Comparison of ENCODE assay signal across 9 cellular contexts in the genomic region with DNA sequence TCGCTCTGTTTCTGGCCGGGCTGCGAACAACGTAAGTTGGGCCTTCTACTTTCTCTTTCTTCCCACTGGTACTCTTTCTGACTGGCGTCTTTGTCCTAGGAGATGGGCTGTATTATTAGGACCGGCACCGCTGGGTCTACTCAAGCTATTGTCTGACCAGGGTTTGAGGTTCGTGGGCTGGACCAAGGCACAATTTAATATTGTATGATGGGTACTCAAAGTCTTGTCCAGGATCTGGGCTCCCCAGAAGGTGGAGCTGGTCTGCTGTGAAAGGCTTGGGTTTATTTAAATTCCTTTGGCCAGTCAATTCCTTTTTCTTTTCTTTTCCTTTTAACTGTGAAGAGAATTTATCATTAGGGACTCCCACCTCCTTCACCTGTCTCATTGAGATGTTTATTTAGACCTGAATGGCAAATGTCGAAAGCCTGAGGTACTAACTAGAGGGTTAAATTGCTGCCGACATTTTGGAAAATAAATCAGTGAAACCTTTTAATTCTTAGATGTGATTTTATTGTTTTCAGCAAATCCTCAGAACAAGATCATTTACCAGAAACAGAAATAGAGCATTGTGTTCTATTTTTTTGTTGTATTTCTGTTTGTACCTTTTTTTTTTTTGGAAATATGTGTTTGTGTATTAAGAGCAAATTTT. TPM values are rescaled to one million over a fixed set of nuclear protein-coding genes. Genes with fewer than 3 reads are reported as not detected.
DNase-seq lines count a peak whose midpoint lies in the region; ATAC-seq and TF ChIP-seq lines count a peak whose summit lies in the region.
"Had no signal": no experiment of that assay in that cellular context is flagged by ENCODE, and none has a peak within 500 bp of the region (broad histone marks: within the 10 kb centered on the region; RNA-seq: fewer than 3 reads in every experiment).

No MANE protein-coding gene starts in this region.

- H3K9me3 ChIP-seq in iPS DF 6.9 (ENCODE audit: control insufficient read depth, insufficient read depth, low read length), result no peaks in the 10 kb centered on the region
- no peaks in the 10 kb centered on the region for H3K9me3 ChIP-seq in gastrocnemius medialis

- TF ChIP-seq CTCF in astrocyte of the spinal cord (IDR thresholded peaks at IDR 0.05; ENCODE audit: low read depth, low read length), result peak; percentile 75
- TF ChIP-seq CTCF in gastrocnemius medialis (IDR thresholded peaks at IDR 0.05 in 4 of 5, conservative IDR thresholded peaks at IDR 0.05 in 1 of 5), result peak in 2 of 5 experiments; percentile 39 to 49

- no peaks in the 10 kb centered on the region for H3K4me1 ChIP-seq in iPS DF 6.9 (ENCODE audit: control insufficient read depth, insufficient read depth, low read length)
- H3K4me1 ChIP-seq in gastrocnemius medialis, result peaks cover 6 to 17% of the 10 kb centered on the region in 2 donors
- H3K4me1 ChIP-seq: BLaER1 had no signal

- peak; percentile 36 to 42 for ATAC-seq in gastrocnemius medialis
- ATAC-seq in HG02884 (IDR thresholded peaks at IDR 0.05; ENCODE audit: unreplicated experiment), result no peak

- in situ Hi-C loops in astrocyte of the spinal cord (cut with HindIII; ENCODE audit: low sequenced_read_pairs) (no loop called here), gastrocnemius medialis (cut with MboI; ENCODE audit: low sequenced_read_pairs in 4 of 4) (no loop called here)

- H3K27ac ChIP-seq in iPS DF 6.9 (ENCODE audit: low read length) (no peak overlapping the region), gastrocnemius medialis (peak overlapping the region; percentile 64 to 72 (median 67))
- H3K27ac ChIP-seq: BLaER1 had no signal

- no CpG with 5 or more reads among the region's 10 CpGs for WGBS in iPS DF 6.9 (ENCODE audit: insufficient coverage, insufficient read length)

- peak overlapping the region; percentile 92 for H3K4me3 ChIP-seq in H7 (ENCODE audit: insufficient read depth, low read depth, low read length)
- H3K4me3 ChIP-seq in astrocyte of the spinal cord (ENCODE audit: low read depth, low read length), result peak overlapping the region; percentile 60
- peak overlapping the region; percentile 66; the same call in 1 of the 2 replicates for H3K4me3 ChIP-seq in iPS DF 6.9 (ENCODE audit: low read length)
- peak overlapping the region; percentile 72 to 88 (median 84) for H3K4me3 ChIP-seq in gastrocnemius medialis
- H3K4me3 ChIP-seq: BLaER1 had no signal

- H3K36me3 ChIP-seq in H7 (replicated peaks; ENCODE audit: control insufficient read depth, insufficient read depth, low read length) (no peaks in the 10 kb centered on the region), iPS DF 6.9 (ENCODE audit: control insufficient read depth, insufficient read depth, low read length) (no peaks in the 10 kb centered on the region; the same call in 1 of the 2 replicates), gastrocnemius medialis (no peaks in the 10 kb centered on the region)
- H3K36me3 ChIP-seq: BLaER1 had no signal

- no peak for TF ChIP-seq POLR2A in gastrocnemius medialis (IDR thresholded peaks at IDR 0.05)

- intact Hi-C loops in gastrocnemius medialis (cut with DNase I; ENCODE audit: low total_unique reads), result loop anchor here (5.0 to 10.0 kb wide), 3 partner anchors 66 to 552 kb away; no protein-coding TSS in a partner anchor

- H3K27me3 ChIP-seq in H7 (ENCODE audit: control insufficient read depth, insufficient read depth, low read length) (no peaks in the 10 kb centered on the region), iPS DF 6.9 (ENCODE audit: control insufficient read depth, insufficient read depth, low read length) (no peaks in the 10 kb centered on the region), gastrocnemius medialis (no peaks in the 10 kb centered on the region)
- H3K27me3 ChIP-seq: BLaER1 had no signal

- peak; percentile 57 for DNase-seq in DMS 273 (lab: John Stamatoyannopoulos, UW; ENCODE audit: unreplicated experiment)
- no peak for DNase-seq in DMS 273 treated with DMSO at 0.1 percent for 48 hours (lab: John Stamatoyannopoulos, UW)
- no peak for DNase-seq in H7
- peak; percentile 69 for DNase-seq in NCI-H146 (lab: John Stamatoyannopoulos, UW)
- DNase-seq in astrocyte of the spinal cord (ENCODE audit: low read depth, low spot score), result peak; percentile 79
- no peak for DNase-seq in iPS DF 6.9 (ENCODE audit: low read depth, low spot score)
- no peak for DNase-seq in gastrocnemius medialis

RNA-seq across cellular contexts. Expression of a gene that starts 0.4 kb away (rescaled TPM):
- total RNA-seq in H7 (2014; rRNA removed; shearing (Covaris generic)), result 3.9 and 5.6 TPM in 2 replicates
- total RNA-seq in gastrocnemius medialis, result 1 to 10 TPM in 3 of 4 donors, under 1 TPM in 1; 0.51 to 5.0 (median 2.8) TPM

RNA-seq across cellular contexts. Expression of a gene that starts 0.8 kb away (rescaled TPM):
- total RNA-seq in H7 (2014; rRNA removed; shearing (Covaris generic)), result 3.5 and 4.8 TPM in 2 replicates
- 1 to 10 TPM in 2 of 4 donors, under 1 TPM in 2; 0.46 to 2.3 (median 1.1) TPM for total RNA-seq in gastrocnemius medialis

RNA-seq across cellular contexts. Expression of a gene that starts 39.1 kb away (rescaled TPM):
- total RNA-seq in H7 (2014; rRNA removed; shearing (Covaris generic)), result 22.9 and 25.1 TPM in 2 replicates
- 10 to 100 TPM; 10.0 to 20.6 (median 13.9) TPM for total RNA-seq in gastrocnemius medialis

Comparison
In these comparisons a context has a peak if more than half of its experiments do, and no peak if none do; other contexts are left out.
1. DNase-seq: peak in DMS 273 (single experiment), NCI-H146 (single experiment) and astrocyte of the spinal cord (single experiment); none in DMS 273 treated with DMSO at 0.1 percent for 48 hours (single experiment), H7 (single experiment), iPS DF 6.9 (single experiment) and gastrocnemius medialis (0 of 2).
2. Peak in every context shown above with its lines, with median percentiles within 50 percentile points of each other: H3K4me3 ChIP-seq.